In the genomic region with DNA sequence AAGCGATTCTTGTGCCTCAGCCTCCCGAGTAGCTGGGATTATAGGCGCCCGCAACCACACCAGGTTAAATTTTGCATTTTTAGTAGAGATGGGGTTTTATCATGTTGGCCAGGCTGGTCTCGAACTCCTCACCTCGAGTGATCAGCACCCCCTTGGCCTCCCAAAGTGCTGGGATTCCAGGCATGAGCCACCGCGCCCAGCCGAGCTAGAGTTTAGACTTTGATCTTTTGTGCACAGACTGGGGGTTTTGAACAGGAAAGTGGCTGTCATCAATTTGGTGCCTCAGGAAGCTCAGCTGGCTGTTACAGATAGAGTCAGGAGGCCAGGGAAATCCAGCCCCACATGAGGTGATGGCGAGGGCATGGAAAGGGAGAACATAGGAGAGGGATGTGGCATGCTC, we compare ENCODE assay signal across 1 cellular context.
TF ChIP-seq lines count a peak whose summit lies in the region.

No MANE protein-coding gene starts in this region.

TF ChIP-seq in HepG2, 621 proteins besides CTCF, POLR2A, EP300 and RAD21 (continued from another document):
- TF ChIP-seq, protein P1, sequence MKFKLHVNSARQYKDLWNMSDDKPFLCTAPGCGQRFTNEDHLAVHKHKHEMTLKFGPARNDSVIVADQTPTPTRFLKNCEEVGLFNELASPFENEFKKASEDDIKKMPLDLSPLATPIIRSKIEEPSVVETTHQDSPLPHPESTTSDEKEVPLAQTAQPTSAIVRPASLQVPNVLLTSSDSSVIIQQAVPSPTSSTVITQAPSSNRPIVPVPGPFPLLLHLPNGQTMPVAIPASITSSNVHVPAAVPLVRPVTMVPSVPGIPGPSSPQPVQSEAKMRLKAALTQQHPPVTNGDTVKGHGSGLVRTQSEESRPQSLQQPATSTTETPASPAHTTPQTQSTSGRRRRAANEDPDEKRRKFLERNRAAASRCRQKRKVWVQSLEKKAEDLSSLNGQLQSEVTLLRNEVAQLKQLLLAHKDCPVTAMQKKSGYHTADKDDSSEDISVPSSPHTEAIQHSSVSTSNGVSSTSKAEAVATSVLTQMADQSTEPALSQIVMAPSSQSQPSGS (CRISPR knock-in tag; IDR thresholded peaks at IDR 0.05), result no peak
- TF ChIP-seq ZNF558 (CRISPR knock-in tag; IDR thresholded peaks at IDR 0.05; ENCODE audit: borderline replicate concordance) (no peak), ZBTB8A (CRISPR knock-in tag; IDR thresholded peaks at IDR 0.05; ENCODE audit: borderline replicate concordance, low read depth) (no peak), HMG20A (CRISPR knock-in tag; IDR thresholded peaks at IDR 0.05; ENCODE audit: borderline replicate concordance) (no peak), HNF4G (IDR thresholded peaks at IDR 0.05; ENCODE audit: borderline replicate concordance, low read depth, low read length) (peak; percentile 44), HNF4G (CRISPR knock-in tag; IDR thresholded peaks at IDR 0.05; ENCODE audit: borderline replicate concordance, low read depth) (no peak)
